ENCODE assay signal across 25 cellular contexts in genomic region chr5:28110756-28111155, GRCh38.
"Had no signal": no experiment of that assay in that cellular context is flagged by ENCODE, and none has a peak within 500 bp of the region (broad histone marks: within the 10 kb centered on the region; RNA-seq: fewer than 3 reads in every experiment).

No MANE protein-coding gene starts in this region.

- H3K4me1 Mint-ChIP-seq: activated CD4-positive, alpha-beta memory T cell treated with anti-CD3 and anti-CD28 coated beads, Interleukin-2, amount 10 ng/mL, durations not matched to agents 7 days and 5 days; activated CD4-positive, alpha-beta T cell treated with anti-CD3 and anti-CD28 coated beads for 36 hours; activated naive CD4-positive, alpha-beta T cell treated with anti-CD3 and anti-CD28 coated beads, Interleukin-2, amount 10 ng/mL, durations not matched to agents 7 days and 5 days; activated naive CD8-positive, alpha-beta T cell treated with anti-CD3 and anti-CD28 coated beads, Interleukin-2, amount 10 ng/mL, durations not matched to agents 7 days and 5 days; brain; central memory CD8-positive, alpha-beta T cell; T-helper 17 cell had no signal

- H3K27ac Mint-ChIP-seq: activated CD4-positive, alpha-beta memory T cell treated with anti-CD3 and anti-CD28 coated beads, Interleukin-2, amount 10 ng/mL, durations not matched to agents 7 days and 5 days; activated CD4-positive, alpha-beta T cell treated with anti-CD3 and anti-CD28 coated beads for 36 hours; activated naive CD4-positive, alpha-beta T cell treated with anti-CD3 and anti-CD28 coated beads, Interleukin-2, amount 10 ng/mL, durations not matched to agents 7 days and 5 days; activated naive CD8-positive, alpha-beta T cell treated with anti-CD3 and anti-CD28 coated beads, Interleukin-2, amount 10 ng/mL, durations not matched to agents 7 days and 5 days; activated T-cell treated with anti-CD3 and anti-CD28 coated beads, Interleukin-2, amount 50 U/mL, for 72 hours; activated T-helper 2 cell treated with anti-CD3 and anti-CD28 coated beads, Interferon-gamma antibody, Interleukin-2, Interleukin-4, amounts not matched to agents 10 μg/mL and 5 μg/mL and 100 μg/mL, durations not matched to agents 14 hours and 24 hours and 36 hours; brain; T-helper 17 cell had no signal

- H3K27ac ChIP-seq: ascending aorta, VCaP had no signal

- H3K27me3 ChIP-seq: ascending aorta had no signal

- H3K4me3 ChIP-seq: ascending aorta had no signal

- H3K9me3 ChIP-seq: ascending aorta had no signal

- H3K27me3 Mint-ChIP-seq: activated CD4-positive, alpha-beta memory T cell treated with anti-CD3 and anti-CD28 coated beads, Interleukin-2, amount 10 ng/mL, durations not matched to agents 7 days and 5 days; activated CD4-positive, alpha-beta T cell treated with anti-CD3 and anti-CD28 coated beads for 36 hours; activated naive CD4-positive, alpha-beta T cell treated with anti-CD3 and anti-CD28 coated beads, Interleukin-2, amount 10 ng/mL, durations not matched to agents 7 days and 5 days; activated naive CD8-positive, alpha-beta T cell treated with anti-CD3 and anti-CD28 coated beads, Interleukin-2, amount 10 ng/mL, durations not matched to agents 7 days and 5 days; central memory CD8-positive, alpha-beta T cell; T-helper 17 cell had no signal

- ATAC-seq: activated CD4-positive, alpha-beta T cell treated with anti-CD3 and anti-CD28 coated beads for 36 hours; activated T-cell treated with anti-CD3 and anti-CD28 coated beads, Interleukin-2, amount 50 U/mL, for 72 hours; PC-3; T-helper 17 cell had no signal

- H3K4me3 Mint-ChIP-seq: activated CD4-positive, alpha-beta memory T cell treated with anti-CD3 and anti-CD28 coated beads, Interleukin-2, amount 10 ng/mL, durations not matched to agents 7 days and 5 days; activated CD4-positive, alpha-beta T cell treated with anti-CD3 and anti-CD28 coated beads for 36 hours; activated naive CD4-positive, alpha-beta T cell treated with anti-CD3 and anti-CD28 coated beads, Interleukin-2, amount 10 ng/mL, durations not matched to agents 7 days and 5 days; activated naive CD8-positive, alpha-beta T cell treated with anti-CD3 and anti-CD28 coated beads, Interleukin-2, amount 10 ng/mL, durations not matched to agents 7 days and 5 days; activated T-cell treated with anti-CD3 and anti-CD28 coated beads, Interleukin-2, amount 50 U/mL, for 72 hours; brain; central memory CD8-positive, alpha-beta T cell; T-helper 17 cell had no signal

- DNase-seq: activated CD4-positive, alpha-beta memory T cell treated with anti-CD3 and anti-CD28 coated beads, Interleukin-2, amount 10 ng/mL, durations not matched to agents 7 days and 5 days; activated CD4-positive, alpha-beta T cell treated with anti-CD3 and anti-CD28 coated beads for 36 hours; activated CD4-positive, alpha-beta T cell treated with anti-CD3 and anti-CD28 coated beads, Interleukin-2, amount 50 U/mL, for 1 hour; activated gamma-delta T cell treated with Interleukin-2 at 50 U/mL for 16 hours; activated naive CD4-positive, alpha-beta T cell treated with anti-CD3 and anti-CD28 coated beads, Interleukin-2, amount 10 ng/mL, durations not matched to agents 7 days and 5 days; activated naive CD8-positive, alpha-beta T cell treated with anti-CD3 and anti-CD28 coated beads, Interleukin-2, amount 10 ng/mL, durations not matched to agents 7 days and 5 days; activated T-cell treated with anti-CD3 and anti-CD28 coated beads for 4 hours; activated T-cell treated with anti-CD3 and anti-CD28 coated beads, Interleukin-2, amount 50 U/mL, for 72 hours; amniotic stem cell; Kasumi-1; NCI-H1105 treated with DMSO at 0.1 percent for 48 hours; NCI-H1436 treated with DMSO at 0.1 percent for 48 hours; NCI-H187; NCI-H2081; NCI-H446; NCI-H524; PC-3; SHP77 treated with DMSO at 0.1 percent for 48 hours; T-helper 17 cell; T1000 had no signal

- H3K36me3 Mint-ChIP-seq: activated naive CD4-positive, alpha-beta T cell treated with anti-CD3 and anti-CD28 coated beads, Interleukin-2, amount 10 ng/mL, durations not matched to agents 7 days and 5 days; activated naive CD8-positive, alpha-beta T cell treated with anti-CD3 and anti-CD28 coated beads, Interleukin-2, amount 10 ng/mL, durations not matched to agents 7 days and 5 days; brain had no signal

- H3K36me3 ChIP-seq: ascending aorta had no signal

- H3K4me1 ChIP-seq: ascending aorta had no signal
